ENCODE assay signal across 19 cellular contexts in genomic region chr12:59548930-59549329, GRCh38.
"Had no signal": no experiment of that assay in that cellular context is flagged by ENCODE, and none has a peak within 500 bp of the region (broad histone marks: within the 10 kb centered on the region; RNA-seq: fewer than 3 reads in every experiment).

No MANE protein-coding gene starts in this region.

- H3K27ac Mint-ChIP-seq: activated naive CD8-positive, alpha-beta T cell; brain; naive B cell; stimulated activated memory B cell treated with anti-CD40 and anti-IgM and Interleukin-4, amounts not matched to agents 10 μg/mL and 1 μg/mL and 100 μg/mL, for 72 hours; T-helper 1 cell treated with Interleukin-12 subunit alpha and Interleukin-12 subunit beta and Interleukin-4 antibody, amounts not matched to agents 30 μg/mL and 1 μg/mL, for 36 hours had no signal

- H3K4me1 ChIP-seq: lower lobe of right lung, right atrium auricular region had no signal

- H3K9me3 ChIP-seq: lower lobe of right lung, neutrophil, right atrium auricular region had no signal

- H3K4me1 Mint-ChIP-seq: brain; naive B cell; stimulated activated memory B cell treated with anti-CD40 and anti-IgM and Interleukin-4, amounts not matched to agents 10 μg/mL and 1 μg/mL and 100 μg/mL, for 72 hours had no signal

- H3K36me3 Mint-ChIP-seq: activated naive CD8-positive, alpha-beta T cell; brain; naive B cell; stimulated activated memory B cell treated with anti-CD40 and anti-IgM and Interleukin-4, amounts not matched to agents 10 μg/mL and 1 μg/mL and 100 μg/mL, for 72 hours had no signal

- H3K4me3 Mint-ChIP-seq: activated naive CD8-positive, alpha-beta T cell; brain; naive B cell; stimulated activated memory B cell treated with anti-CD40 and anti-IgM and Interleukin-4, amounts not matched to agents 10 μg/mL and 1 μg/mL and 100 μg/mL, for 72 hours; T-helper 1 cell treated with Interleukin-12 subunit alpha and Interleukin-12 subunit beta and Interleukin-4 antibody, amounts not matched to agents 30 μg/mL and 1 μg/mL, for 36 hours had no signal

- H3K27me3 ChIP-seq: dorsolateral prefrontal cortex, neutrophil, right atrium auricular region had no signal

- ATAC-seq: activated CD4-positive, CD25-positive, alpha-beta regulatory T cell treated with anti-CD3 and anti-CD28 coated beads, Interleukin-2, amount 50 U/mL, for 24 hours; esophagus mucosa; lower lobe of right lung; stimulated activated memory B cell treated with anti-CD40 and anti-IgM and Interleukin-4, amounts not matched to agents 10 μg/mL and 1 μg/mL and 100 μg/mL, for 72 hours had no signal

- H3K4me3 ChIP-seq: dorsolateral prefrontal cortex, lower lobe of right lung, right atrium auricular region, skin epidermis had no signal

- H3K27me3 Mint-ChIP-seq: activated naive CD8-positive, alpha-beta T cell; brain had no signal

- H3K27ac ChIP-seq: dorsolateral prefrontal cortex, lower lobe of right lung, neutrophil, right atrium auricular region, skin epidermis had no signal

- H3K9me3 Mint-ChIP-seq: brain; naive B cell; stimulated activated memory B cell treated with anti-CD40 and anti-IgM and Interleukin-4, amounts not matched to agents 10 μg/mL and 1 μg/mL and 100 μg/mL, for 72 hours; T-helper 1 cell treated with Interleukin-12 subunit alpha and Interleukin-12 subunit beta and Interleukin-4 antibody, amounts not matched to agents 30 μg/mL and 1 μg/mL, for 36 hours had no signal

- DNase-seq: activated CD8-positive, alpha-beta memory T cell treated with anti-CD3 and anti-CD28 coated beads for 24 hours; amygdala; cerebellar nuclear complex; dorsolateral prefrontal cortex; hippocampal formation; kidney glomerular epithelial cell; lower lobe of right lung; midbrain; naive B cell; trophoblast cell had no signal

- H3K36me3 ChIP-seq: lower lobe of right lung, neutrophil, right atrium auricular region had no signal
